Comparison of ENCODE assay signal across 9 cellular contexts in genomic region chr9:31140316-31140715, GRCh38.
A peak's percentile ranks its signal among the peaks of the same experiment; 100 is the strongest.
DNase-seq lines count a peak whose midpoint lies in the region; ATAC-seq and TF ChIP-seq lines count a peak whose summit lies in the region.
"Had no signal": no experiment of that assay in that cellular context is flagged by ENCODE, and none has a peak within 500 bp of the region (broad histone marks: within the 10 kb centered on the region; RNA-seq: fewer than 3 reads in every experiment).

No MANE protein-coding gene starts in this region.

- POLR2A ChIA-PET in Panc1 (lab: Charles Lee) = no interaction called here

- H3K4me3 Mint-ChIP-seq in HFFc6 = no peak overlapping the region
- no peak overlapping the region for H3K4me3 Mint-ChIP-seq in glutamatergic neuron (ENCODE audit: unreplicated experiment)

- no peaks in the 10 kb centered on the region for H3K36me3 Mint-ChIP-seq in HFFc6 (ENCODE audit: low read depth)
- H3K36me3 Mint-ChIP-seq in glutamatergic neuron (ENCODE audit: unreplicated experiment) = no peaks in the 10 kb centered on the region

- intact Hi-C loops in Panc1 (cut with micrococcal nuclease; ENCODE audit: unreplicated experiment) (no loop called here), ovary (cut with DNase I) (no loop called here)

- H3K27ac ChIP-seq in Panc1 (ENCODE audit: low read length) (no peak overlapping the region), ovary (no peak overlapping the region)

- no peaks in the 10 kb centered on the region for H3K4me1 Mint-ChIP-seq in HFFc6 (ENCODE audit: low read depth)
- H3K4me1 Mint-ChIP-seq in glutamatergic neuron (ENCODE audit: low read depth, unreplicated experiment) = no peaks in the 10 kb centered on the region

- TF ChIP-seq CTCF in HFFc6 (IDR thresholded peaks at IDR 0.05) = peak; percentile 49; the same call in 1 of the 2 replicates
- TF ChIP-seq CTCF in Panc1 (IDR thresholded peaks at IDR 0.05) = peak; percentile 38; the same call in 1 of the 2 replicates
- peak; percentile 61 for TF ChIP-seq CTCF in glutamatergic neuron (IDR thresholded peaks at IDR 0.05; ENCODE audit: partially characterized antibody, unreplicated experiment)
- no peak for TF ChIP-seq CTCF in ovary (IDR thresholded peaks at IDR 0.05)

- TF ChIP-seq EP300 in ovary (IDR thresholded peaks at IDR 0.05) = no peak

- CTCF ChIA-PET in Panc1 (lab: Charles Lee) = no interaction called here

- no peaks in the 10 kb centered on the region for H3K4me1 ChIP-seq in Panc1 (ENCODE audit: control insufficient read depth, insufficient read depth, low read length)
- peaks cover 2% of the 10 kb centered on the region for H3K4me1 ChIP-seq in ovary (ENCODE audit: insufficient read depth)

- WGBS in ovary, 3 donors = 14 to 15% (median 14%) methylated on average over 1 of the region's 1 CpG

- H3K27me3 Mint-ChIP-seq in HFFc6 (ENCODE audit: insufficient read depth) = no peaks in the 10 kb centered on the region
- no peaks in the 10 kb centered on the region for H3K27me3 Mint-ChIP-seq in glutamatergic neuron (ENCODE audit: unreplicated experiment)

- no peak overlapping the region for H3K4me3 ChIP-seq in Panc1 (ENCODE audit: low read depth in 2 of 2, low read length in 2 of 2)
- H3K4me3 ChIP-seq in ovary = no peak overlapping the region

- no TSS peak for BruUV-seq in Panc1 (replicated peaks; lab: Mats Ljungman, UMichigan)

- peaks cover 4% of the 10 kb centered on the region; the same call in 1 of the 2 replicates for H3K9me3 Mint-ChIP-seq in HFFc6
- no peaks in the 10 kb centered on the region for H3K9me3 Mint-ChIP-seq in glutamatergic neuron (ENCODE audit: unreplicated experiment)

- no peak for TF ChIP-seq POLR2A in ovary (IDR thresholded peaks at IDR 0.05)

- in situ Hi-C loops in Caki2 (cut with HindIII; ENCODE audit: low pct_unique_long_range_greater_than_20kb, low sequenced_read_pairs) = no loop called here
- in situ Hi-C loops in Panc1 (cut with HindIII; ENCODE audit: low pct_unique_long_range_greater_than_20kb, low sequenced_read_pairs) = no loop called here

- ATAC-seq in Panc1 (no peak), HG03108 (IDR thresholded peaks at IDR 0.05; ENCODE audit: unreplicated experiment) (no peak), HG03432 (IDR thresholded peaks at IDR 0.05; ENCODE audit: unreplicated experiment) (no peak)
- ATAC-seq: right cardiac atrium had no signal

- H3K9me3 ChIP-seq in Panc1 (ENCODE audit: control insufficient read depth, insufficient read depth, low read depth, low read length) = no peaks in the 10 kb centered on the region; the same call in 1 of the 2 replicates
- H3K9me3 ChIP-seq in ovary = no peaks in the 10 kb centered on the region

- DNase-seq in Caki2 (ENCODE audit: low read depth) = peak; percentile 29
- DNase-seq in HFFc6 = no peak
- no peak for DNase-seq in Panc1 (ENCODE audit: low read depth, low spot score)
- no peak for DNase-seq in glutamatergic neuron
- no peak for DNase-seq in ovary
- no peak for DNase-seq in germinal center (ENCODE audit: low spot score)
- DNase-seq: right cardiac atrium had no signal

- H3K27me3 ChIP-seq in Panc1 (ENCODE audit: control insufficient read depth, insufficient read depth, low read length) (no peaks in the 10 kb centered on the region), ovary (no peaks in the 10 kb centered on the region)

- H3K36me3 ChIP-seq in Panc1 (ENCODE audit: control insufficient read depth, insufficient read depth, low read length) (no peaks in the 10 kb centered on the region), ovary (no peaks in the 10 kb centered on the region)

- H3K27ac Mint-ChIP-seq in HFFc6 (no peak overlapping the region), glutamatergic neuron (ENCODE audit: unreplicated experiment) (no peak overlapping the region)

Comparison
In these comparisons a context has a peak if more than half of its experiments do, and no peak if none do; other contexts are left out.
1. CTCF ChIP-seq: peak in HFFc6 (single experiment), Panc1 (single experiment) and glutamatergic neuron (single experiment); none in ovary (0 of 3).